ENCODE assay signal across 28 cellular contexts in the genomic region with DNA sequence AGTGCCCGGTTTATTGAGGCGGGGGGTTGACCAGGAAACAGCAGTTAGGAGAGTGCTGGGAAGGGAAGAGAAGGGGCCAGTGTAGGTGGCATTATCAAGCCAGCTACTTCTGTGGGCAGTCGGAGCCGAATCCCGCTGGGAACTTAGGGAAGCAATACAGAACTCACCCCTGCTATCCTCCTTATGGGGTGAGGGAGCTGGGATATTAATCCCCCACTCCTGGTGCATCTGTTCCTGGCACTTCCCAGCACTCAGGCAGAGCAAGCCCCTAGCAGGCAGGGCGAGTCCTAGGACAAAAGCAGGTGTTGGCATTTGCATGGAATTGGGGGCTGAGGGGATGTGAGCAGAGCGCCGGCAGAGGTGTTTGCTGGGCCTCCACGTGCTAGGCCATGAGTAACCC. TPM values are rescaled to one million over a fixed set of nuclear protein-coding genes. Genes with fewer than 3 reads are reported as not detected.
A peak's percentile ranks its signal among the peaks of the same experiment; 100 is the strongest.
DNase-seq lines count a peak whose midpoint lies in the region; ATAC-seq and TF ChIP-seq lines count a peak whose summit lies in the region.
"Had no signal": no experiment of that assay in that cellular context is flagged by ENCODE, and none has a peak within 500 bp of the region (broad histone marks: within the 10 kb centered on the region; RNA-seq: fewer than 3 reads in every experiment).

No MANE protein-coding gene starts in this region.

- H3K4me3 ChIP-seq in heart left ventricle = no peak overlapping the region
- no peak overlapping the region for H3K4me3 ChIP-seq in right atrium auricular region
- no peak overlapping the region for H3K4me3 ChIP-seq in Panc1 (ENCODE audit: low read depth in 2 of 2, low read length in 2 of 2)
- no peak overlapping the region for H3K4me3 ChIP-seq in mesodermal cell (ENCODE audit: extremely low read depth, insufficient read depth, low read length, poor library complexity, severe bottlenecking)
- no peak overlapping the region for H3K4me3 ChIP-seq in upper lobe of left lung
- H3K4me3 ChIP-seq: tibial nerve had no signal

- TF ChIP-seq CTCF in heart left ventricle (IDR thresholded peaks at IDR 0.05) (no peak), right atrium auricular region (IDR thresholded peaks at IDR 0.05) (no peak), Panc1 (IDR thresholded peaks at IDR 0.05) (no peak), upper lobe of left lung (IDR thresholded peaks at IDR 0.05) (no peak)

- no peak for TF ChIP-seq POLR2A in heart left ventricle (IDR thresholded peaks at IDR 0.05)
- no peak for TF ChIP-seq POLR2A in upper lobe of left lung (IDR thresholded peaks at IDR 0.05)

- H3K27me3 ChIP-seq in heart left ventricle = no peaks in the 10 kb centered on the region
- H3K27me3 ChIP-seq in right atrium auricular region = no peaks in the 10 kb centered on the region
- H3K27me3 ChIP-seq in Panc1 (ENCODE audit: control insufficient read depth, insufficient read depth, low read length) = no peaks in the 10 kb centered on the region
- no peaks in the 10 kb centered on the region for H3K27me3 ChIP-seq in upper lobe of left lung
- H3K27me3 ChIP-seq: tibial nerve had no signal

- H3K27ac ChIP-seq in heart left ventricle (peak overlapping the region in 8 of 12 donors; percentile 26 to 77 (median 45)), right atrium auricular region (peak overlapping the region in 1 of 2 donors; percentile 50), Panc1 (ENCODE audit: low read length) (peak overlapping the region; percentile 91), mesodermal cell (ENCODE audit: low read depth, low read length, severe bottlenecking) (peak overlapping the region; percentile 64), upper lobe of left lung (peak overlapping the region in 3 of 4 donors; percentile 46 to 64 (median 56))

- no peak for DNase-seq in heart left ventricle
- DNase-seq in right atrium auricular region (ENCODE audit: low spot score) = no peak
- no peak for DNase-seq in Panc1 (ENCODE audit: low read depth, low spot score)
- DNase-seq in upper lobe of left lung = no peak
- DNase-seq in stimulated activated effector memory CD8-positive, alpha-beta T cell treated with anti-CD3 and anti-CD28 coated beads, Interleukin-12 subunit alpha, Interleukin-12 subunit beta, amount 100 ng/mL, for 72 hours (ENCODE audit: low spot score in 2 of 2) = no peak
- no peak for DNase-seq in DMS114 treated with DMSO at 0.1 percent for 48 hours (lab: John Stamatoyannopoulos, UW; ENCODE audit: unreplicated experiment)
- DNase-seq: 8988T; activated CD4-positive, alpha-beta T cell treated with anti-CD3 and anti-CD28 coated beads, Interleukin-2, amount 50 U/mL, for 4 hours; activated CD4-positive, CD25-positive, alpha-beta regulatory T cell; activated CD8-positive, alpha-beta memory T cell treated with anti-CD3 and anti-CD28 coated beads, Interleukin-2, amount 50 U/mL, for 48 hours; anterior cingulate cortex; caudate nucleus; DMS79; glutamatergic neuron; kidney glomerular epithelial cell; naive thymus-derived CD8-positive, alpha-beta T cell; NCI-H1092; NCI-H1930; NCI-H2227 treated with DMSO at 0.1 percent for 48 hours; NCI-H82; retina; stimulated activated CD4-positive, alpha-beta T cell treated with anti-CD3 and anti-CD28 coated beads, Interleukin-4, amount 100 ng/mL, for 24 hours; stimulated activated naive CD4-positive, alpha-beta T cell treated with Interleukin-2 at 50 U/mL for 16 hours had no signal

- no peak for TF ChIP-seq EP300 in upper lobe of left lung (IDR thresholded peaks at IDR 0.05)

- H3K36me3 Mint-ChIP-seq in stimulated activated effector memory CD8-positive, alpha-beta T cell treated with anti-CD3 and anti-CD28 coated beads, Interleukin-12 subunit alpha, Interleukin-12 subunit beta, amount 100 ng/mL, for 72 hours = no peaks in the 10 kb centered on the region

- peaks cover 0 to 96% (median 69%) of the 10 kb centered on the region in 12 donors for H3K4me1 ChIP-seq in heart left ventricle
- peaks cover 0 to 73% of the 10 kb centered on the region in 2 donors for H3K4me1 ChIP-seq in right atrium auricular region
- peaks cover 73% of the 10 kb centered on the region for H3K4me1 ChIP-seq in Panc1 (ENCODE audit: control insufficient read depth, insufficient read depth, low read length)
- H3K4me1 ChIP-seq in mesodermal cell (ENCODE audit: control insufficient read depth, insufficient read depth, low read length, poor library complexity, severe bottlenecking) = peaks cover 47% of the 10 kb centered on the region
- peaks cover 66 to 93% (median 84%) of the 10 kb centered on the region in 4 donors for H3K4me1 ChIP-seq in upper lobe of left lung

- peak in 1 of 4 donors; percentile 7 for ATAC-seq in heart left ventricle
- peak; percentile 8 for ATAC-seq in Panc1
- no peak for ATAC-seq in upper lobe of left lung (ENCODE audit: low FRiP score in 2 of 2)
- no peak for ATAC-seq in HG03354 (IDR thresholded peaks at IDR 0.05; ENCODE audit: poor library complexity, severe bottlenecking, unreplicated experiment)
- no peak for ATAC-seq in stimulated activated effector memory CD8-positive, alpha-beta T cell treated with anti-CD3 and anti-CD28 coated beads, Interleukin-12 subunit alpha, Interleukin-12 subunit beta, amount 100 ng/mL, for 72 hours
- ATAC-seq: activated naive CD4-positive, alpha-beta T cell treated with anti-CD3 and anti-CD28 coated beads, Interleukin-2, amount 50 U/mL, for 72 hours; activated T-helper 17 cell treated with anti-CD3 and anti-CD28 coated beads, Interleukin-2, amount 50 U/mL, for 72 hours had no signal

- no TSS peak for BruUV-seq in Panc1 (replicated peaks; lab: Mats Ljungman, UMichigan)

- H3K9me3 Mint-ChIP-seq in stimulated activated effector memory CD8-positive, alpha-beta T cell treated with anti-CD3 and anti-CD28 coated beads, Interleukin-12 subunit alpha, Interleukin-12 subunit beta, amount 100 ng/mL, for 72 hours = peaks cover 5% of the 10 kb centered on the region

- in situ Hi-C loops in Panc1 (cut with HindIII; ENCODE audit: low pct_unique_long_range_greater_than_20kb, low sequenced_read_pairs) = no loop called here

- H3K27ac Mint-ChIP-seq in stimulated activated effector memory CD8-positive, alpha-beta T cell treated with anti-CD3 and anti-CD28 coated beads, Interleukin-12 subunit alpha, Interleukin-12 subunit beta, amount 100 ng/mL, for 72 hours = no peak overlapping the region
- H3K27ac Mint-ChIP-seq: activated naive CD4-positive, alpha-beta T cell treated with anti-CD3 and anti-CD28 coated beads, Interleukin-2, amount 50 U/mL, for 72 hours; activated T-helper 17 cell treated with anti-CD3 and anti-CD28 coated beads, Interleukin-2, amount 50 U/mL, for 72 hours had no signal

- H3K36me3 ChIP-seq in heart left ventricle (peaks cover 0 to 5% (median 0%) of the 10 kb centered on the region in 9 donors), right atrium auricular region (no peaks in the 10 kb centered on the region), Panc1 (ENCODE audit: control insufficient read depth, insufficient read depth, low read length) (no peaks in the 10 kb centered on the region), mesodermal cell (ENCODE audit: control insufficient read depth, insufficient read depth, low read length) (peaks cover 99% of the 10 kb centered on the region), upper lobe of left lung (peaks cover 0 to 18% (median 4%) of the 10 kb centered on the region in 4 donors)

- H3K4me3 Mint-ChIP-seq in stimulated activated effector memory CD8-positive, alpha-beta T cell treated with anti-CD3 and anti-CD28 coated beads, Interleukin-12 subunit alpha, Interleukin-12 subunit beta, amount 100 ng/mL, for 72 hours = no peak overlapping the region
- H3K4me3 Mint-ChIP-seq: activated T-helper 17 cell treated with anti-CD3 and anti-CD28 coated beads, Interleukin-2, amount 50 U/mL, for 72 hours had no signal

- POLR2A ChIA-PET in Panc1 (lab: Charles Lee) = no interaction called here

- H3K9me3 ChIP-seq in heart left ventricle (peaks cover 0 to 11% (median 7%) of the 10 kb centered on the region in 12 donors), right atrium auricular region (peaks cover 0 to 8% of the 10 kb centered on the region in 2 donors), Panc1 (ENCODE audit: control insufficient read depth, insufficient read depth, low read depth, low read length) (peaks cover 7% of the 10 kb centered on the region; the same call in 1 of the 2 replicates), mesodermal cell (ENCODE audit: control insufficient read depth, low read length) (peaks cover 10% of the 10 kb centered on the region), upper lobe of left lung (peaks cover 0 to 7% (median 3%) of the 10 kb centered on the region in 4 donors)

- intact Hi-C loops in heart left ventricle (cut with DNase I) (no loop called here), Panc1 (cut with micrococcal nuclease; ENCODE audit: unreplicated experiment) (no loop called here)

- 83 to 91% (median 90%) methylated on average over 9 of the region's 9 CpGs for WGBS in heart left ventricle, 4 donors
- WGBS in mesodermal cell (ENCODE audit: insufficient coverage in 2 of 2), 2 experiments = 77 to 99% methylated on average over 4 of the region's 9 CpGs
- 74 to 80% methylated on average over 9 of the region's 9 CpGs for WGBS in upper lobe of left lung, 2 donors

- peaks cover 6% of the 10 kb centered on the region for H3K4me1 Mint-ChIP-seq in stimulated activated effector memory CD8-positive, alpha-beta T cell treated with anti-CD3 and anti-CD28 coated beads, Interleukin-12 subunit alpha, Interleukin-12 subunit beta, amount 100 ng/mL, for 72 hours
- H3K4me1 Mint-ChIP-seq: activated T-helper 17 cell treated with anti-CD3 and anti-CD28 coated beads, Interleukin-2, amount 50 U/mL, for 72 hours had no signal

- CTCF ChIA-PET in Panc1 (lab: Charles Lee) = no interaction called here

RNA-seq across cellular contexts. Expression of gene SMAD6, which starts 48.6 kb away (rescaled TPM):
- total RNA-seq in heart left ventricle (10 to 100 TPM; 14.4 to 65.9 (median 20.8) TPM), right atrium auricular region (100 to 1,000 TPM in 1 of 2 donors, 10 to 100 TPM in 1; 20.8 to 104 TPM), Panc1 (2021; ENCODE audit: unreplicated experiment) (45.9 TPM), upper lobe of left lung (100 to 1,000 TPM in 3 of 6 donors, 10 to 100 TPM in 3; 76.6 to 377 (median 102) TPM)
- polyA plus RNA-seq in heart left ventricle = 10 to 100 TPM; 10.4 to 19.0 TPM
- polyA plus RNA-seq in Panc1 (2012; ENCODE audit: insufficient read length) = 52.1 TPM
- 111 TPM for polyA plus RNA-seq in mesodermal cell (2013, experiment 1 of 2)
- 96.8 TPM for polyA plus RNA-seq in mesodermal cell (2013, experiment 2 of 2)
- polyA plus RNA-seq: naive thymus-derived CD8-positive, alpha-beta T cell had no signal
